ENCODE assay signal across 21 cellular contexts in the genomic region with DNA sequence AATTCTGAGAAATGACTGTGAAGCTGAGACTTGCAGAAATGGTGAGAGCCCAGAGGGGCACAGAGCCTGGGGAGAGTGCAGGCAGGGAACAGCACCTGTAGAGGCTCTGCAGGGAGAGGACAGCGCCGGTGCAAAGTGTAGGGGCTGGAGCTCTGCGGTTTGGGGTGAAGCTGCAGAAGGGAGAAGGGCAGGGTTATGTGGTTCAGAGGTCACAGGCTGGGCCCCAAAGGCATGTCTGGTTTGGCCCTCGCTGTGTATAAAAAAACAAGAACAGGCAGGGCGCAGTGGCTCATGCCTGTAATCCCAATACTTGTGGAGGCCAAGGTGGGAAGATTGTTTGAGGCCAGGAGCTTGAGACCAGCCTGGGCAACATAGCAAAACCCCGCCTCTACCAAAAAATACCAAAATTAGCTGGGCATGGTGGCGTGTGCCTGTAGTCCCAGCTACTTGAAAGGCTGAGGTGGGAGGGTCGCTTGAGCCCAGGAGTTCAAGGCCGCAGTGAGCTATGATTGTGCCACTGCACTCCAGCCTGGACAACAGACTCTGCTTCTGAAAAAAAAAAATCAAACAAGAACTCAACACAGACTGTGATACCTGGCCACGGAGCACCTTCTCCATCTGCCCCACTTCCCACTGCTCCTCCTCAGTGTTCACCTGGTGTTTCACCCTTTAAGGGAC. TPM values are rescaled to one million over a fixed set of nuclear protein-coding genes. Genes with fewer than 3 reads are reported as not detected.
DNase-seq lines count a peak whose midpoint lies in the region; ATAC-seq, FAIRE-seq and TF ChIP-seq lines count a peak whose summit lies in the region.
"Had no signal": no experiment of that assay in that cellular context is flagged by ENCODE, and none has a peak within 500 bp of the region (broad histone marks: within the 10 kb centered on the region; RNA-seq: fewer than 3 reads in every experiment).

No MANE protein-coding gene starts in this region.

- in situ Hi-C loops in HepG2 (cut with HindIII; ENCODE audit: extremely low pct_ligation_motif_present, low pct_unique_long_range_greater_than_20kb), result no loop called here

- H3K36me3 ChIP-seq in HepG2 (replicated peaks in 1 of 2; ENCODE audit: control insufficient read depth in 1 of 2, insufficient read depth in 2 of 2, low read length in 2 of 2) (no peaks in the 10 kb centered on the region), right lobe of liver (no peaks in the 10 kb centered on the region), hepatocyte (replicated peaks; ENCODE audit: insufficient read depth, low read depth) (no peaks in the 10 kb centered on the region)
- H3K36me3 ChIP-seq: BLaER1 had no signal

- POLR2A ChIA-PET in HepG2 (lab: Yijun Ruan, JAX), result interaction anchor here (0.8 to 2.7 kb wide), 10 partner anchors 9 to 203 kb away, joined by 3 to 18 read pairs (median 6); partner anchors contain the start of gene PEF1

- peak; percentile 73 for DNase-seq in HepG2 (ENCODE audit: low spot score)
- no peak for DNase-seq in right lobe of liver
- DNase-seq in RPMI8226, result peak; percentile 83
- peak; percentile 33 for DNase-seq in left lobe of liver (ENCODE audit: low spot score)
- DNase-seq in NAMALWA (ENCODE audit: low spot score), result no peak
- DNase-seq in hepatocyte (ENCODE audit: low spot score), result no peak
- DNase-seq in activated CD4-positive, alpha-beta T cell treated with anti-CD3 and anti-CD28 coated beads for 4 hours, result no peak
- no peak for DNase-seq in GM19238 (ENCODE audit: insufficient read length, low spot score)
- DNase-seq: CD8-positive, alpha-beta T cell; DND-41; GDM1; H7; NCI-H1105; NCI-H1694; NCI-H226; SHP77 treated with DMSO at 0.1 percent for 48 hours had no signal

- peak overlapping the region; percentile 78 for H3K27ac ChIP-seq in HepG2 (ENCODE audit: extremely low read length, insufficient read depth, low read length)
- H3K27ac ChIP-seq in right lobe of liver, result no peak overlapping the region
- no peak overlapping the region for H3K27ac ChIP-seq in hepatocyte
- H3K27ac ChIP-seq: BLaER1 had no signal

- H2AFZ ChIP-seq in HepG2 (ENCODE audit: low read length), result no peak overlapping the region
- no peak overlapping the region for H2AFZ ChIP-seq in hepatocyte

- H3K79me2 ChIP-seq in HepG2 (ENCODE audit: insufficient read depth, low read length), result no peaks in the 10 kb centered on the region
- no peaks in the 10 kb centered on the region for H3K79me2 ChIP-seq in hepatocyte

- FAIRE-seq in HepG2 (lab: Jason Lieb, UNC), result peak; percentile 72
- FAIRE-seq: D721Med, GM12891 had no signal

- H3K4me1 ChIP-seq in HepG2 (ENCODE audit: insufficient read depth, low read length) (peaks cover 88% of the 10 kb centered on the region), right lobe of liver (peaks cover 0 to 22% (median 9%) of the 10 kb centered on the region in 4 donors), hepatocyte (ENCODE audit: insufficient read depth) (peaks cover 16% of the 10 kb centered on the region)

- H3K9me3 ChIP-seq in HepG2 (ENCODE audit: low read length) (0 out of 2 replicates have a peak, but pooled peaks cover 5% of the 10 kb centered on the region), right lobe of liver (no peaks in the 10 kb centered on the region), hepatocyte (ENCODE audit: low read depth) (no peaks in the 10 kb centered on the region)

- no peaks in the 10 kb centered on the region for H3K9me2 ChIP-seq in hepatocyte (replicated peaks; ENCODE audit: insufficient read depth)

- CTCF ChIA-PET in HepG2 (lab: Yijun Ruan, JAX; ENCODE audit: low intra/inter-chr PET ratio, low total read pairs), result no interaction called here

- peak overlapping the region; percentile 33 for H3K9ac ChIP-seq in HepG2 (ENCODE audit: insufficient read depth, low read depth, low read length)
- H3K9ac ChIP-seq: BLaER1 had no signal

- TF ChIP-seq EP300 in HepG2 (IDR thresholded peaks at IDR 0.05; ENCODE audit: low read depth in 2 of 2, low read length in 2 of 2) (peak in 1 of 2 experiments; percentile 46; a peak in 3 of 4 replicates), HepG2 (CRISPR knock-in tag; IDR thresholded peaks at IDR 0.05; ENCODE audit: borderline replicate concordance) (no peak)

- TF ChIP-seq POLR2A in HepG2 (IDR thresholded peaks at IDR 0.05; ENCODE audit: insufficient read depth in 1 of 2, low read depth in 2 of 2, low read length in 2 of 2), result no peak; a peak in 1 of 4 replicates
- no peak for TF ChIP-seq POLR2A in right lobe of liver (IDR thresholded peaks at IDR 0.05)

- H3K4me2 ChIP-seq in HepG2 (ENCODE audit: low read depth, low read length) (peak overlapping the region; percentile 63), hepatocyte (no peak overlapping the region)
- H3K4me2 ChIP-seq: BLaER1 had no signal

- ATAC-seq in HepG2 (peak; percentile 62), right lobe of liver (no peak), left lobe of liver (no peak)
- ATAC-seq: CD8-positive, alpha-beta T cell; SK-N-SH treated with all-trans-retinoic acid at 6 μM for 48 hours had no signal

- intact Hi-C loops in HepG2 (cut with micrococcal nuclease; ENCODE audit: unreplicated experiment), result loop anchor here (10.0 kb wide), 1 partner anchor 63 kb away; no protein-coding TSS in a partner anchor
- intact Hi-C loops in right lobe of liver (cut with DNase I), result no loop called here

- no TSS peak for BruUV-seq in HepG2 (replicated peaks; lab: Mats Ljungman, UMichigan)

- H4K20me1 ChIP-seq in HepG2 (ENCODE audit: insufficient read depth, low read length) (no peaks in the 10 kb centered on the region), hepatocyte (ENCODE audit: insufficient read depth, poor library complexity, severe bottlenecking) (no peaks in the 10 kb centered on the region)
- H4K20me1 ChIP-seq: BLaER1 had no signal

- peak; percentile 28; the same call in 1 of the 2 replicates for TF ChIP-seq RAD21 in HepG2 (CRISPR knock-in tag; IDR thresholded peaks at IDR 0.05)

- H3K4me3 ChIP-seq in HepG2 (replicated peaks in 1 of 3; ENCODE audit: insufficient read depth in 1 of 3, low read depth in 2 of 3, low read length in 3 of 3), result peak overlapping the region in 1 of 3 experiments; percentile 35; a peak in 2 of 6 replicates
- no peak overlapping the region for H3K4me3 ChIP-seq in right lobe of liver
- no peak overlapping the region for H3K4me3 ChIP-seq in hepatocyte
- H3K4me3 ChIP-seq: BLaER1 had no signal

- no peak; the same call in 1 of the 2 replicates for TF ChIP-seq CTCF in HepG2 (CRISPR knock-in tag; IDR thresholded peaks at IDR 0.05)
- TF ChIP-seq CTCF in right lobe of liver (IDR thresholded peaks at IDR 0.05), result no peak
- TF ChIP-seq CTCF in hepatocyte (IDR thresholded peaks at IDR 0.05; ENCODE audit: poor library complexity), result no peak

- H3K27me3 ChIP-seq in HepG2 (ENCODE audit: control insufficient read depth in 1 of 2, insufficient read depth in 2 of 2, low read length in 2 of 2), result no peaks in the 10 kb centered on the region
- H3K27me3 ChIP-seq in right lobe of liver, result no peaks in the 10 kb centered on the region
- no peaks in the 10 kb centered on the region for H3K27me3 ChIP-seq in hepatocyte
- H3K27me3 ChIP-seq: BLaER1 had no signal

- WGBS in HepG2 (ENCODE audit: low lambda C conversion rate), result 0% methylated on average over 9 of the region's 10 CpGs
- WGBS in right lobe of liver (ENCODE audit: insufficient coverage, low coverage, low lambda C conversion rate, missing lambda C conversion rate), result 88% methylated on average over 3 of the region's 10 CpGs
- 86% methylated on average over 10 of the region's 10 CpGs for WGBS in hepatocyte (ENCODE audit: low lambda C conversion rate, missing lambda C conversion rate)

TF ChIP-seq in HepG2, 621 proteins besides CTCF, POLR2A, EP300 and RAD21 (continues in another document):
- TF ChIP-seq ZNF263 (CRISPR knock-in tag; IDR thresholded peaks at IDR 0.05) (peak; percentile 90), ZNF768 (CRISPR knock-in tag; IDR thresholded peaks at IDR 0.05) (peak; percentile 88), NCOR1 (IDR thresholded peaks at IDR 0.05; ENCODE audit: borderline replicate concordance, low read length) (peak; percentile 41; the same call in 1 of the 2 replicates), ZEB1 (IDR thresholded peaks at IDR 0.05; ENCODE audit: insufficient replicate concordance, low read depth) (peak; percentile 13)

RNA-seq across cellular contexts. Expression of gene SERINC2, which starts 29.1 kb away (rescaled TPM):
- total RNA-seq in HepG2 (2016; rRNA removed; fragmentation: Illumina TruSeq; extraction: Trizol) (3.0 and 4.8 TPM in 2 replicates), right lobe of liver (100 to 1,000 TPM in 3 of 6 experiments, 10 to 100 TPM in 3; 59.7 to 117 (median 86.9) TPM), left lobe of liver (69.1 TPM), hepatocyte (53.6 and 70.2 TPM in 2 replicates)
- 9.1 and 12.6 TPM in 2 replicates for total RNA-seq in HepG2 (2016; cell fraction: cytosol; rRNA removed; fragmentation: Illumina TruSeq; extraction: Trizol; ENCODE audit: low read depth)
- 2.2 and 4.5 TPM in 2 replicates for total RNA-seq in HepG2 (2016; cell fraction: insoluble cytoplasmic fraction; rRNA removed; fragmentation: Illumina TruSeq; extraction: Trizol)
- 12.8 and 17.7 TPM in 2 replicates for total RNA-seq in HepG2 (2016; cell fraction: membrane; rRNA removed; fragmentation: Illumina TruSeq; extraction: Trizol)
- 4.1 and 4.4 TPM in 2 replicates for total RNA-seq in HepG2 (2016; cell fraction: nucleus; rRNA removed; fragmentation: Illumina TruSeq; extraction: Trizol)
- polyA plus RNA-seq in HepG2 (2011; rRNA removed) (126 and 165 TPM in 2 replicates), hepatocyte (154 and 164 TPM in 2 replicates)
- 143 and 167 TPM in 2 replicates for polyA plus RNA-seq in HepG2 (2011; cell fraction: cytosol; rRNA removed)
- 209 and 229 TPM in 2 replicates for polyA plus RNA-seq in HepG2 (2011; cell fraction: nucleus; rRNA removed)
- 90.5 and 102 TPM in 2 replicates for polyA plus RNA-seq in HepG2 (2012)
- polyA plus RNA-seq in HepG2 (2016; cell fraction: cytosol; fragmentation: Illumina TruSeq; extraction: Trizol; ENCODE audit: low read depth), result 28.9 and 29.6 TPM in 2 replicates
- 6.0 and 7.0 TPM in 2 replicates for polyA plus RNA-seq in HepG2 (2016; cell fraction: insoluble cytoplasmic fraction; fragmentation: Illumina TruSeq; extraction: Trizol; ENCODE audit: low read depth)
- polyA plus RNA-seq in HepG2 (2016; cell fraction: membrane; fragmentation: Illumina TruSeq; extraction: Trizol; ENCODE audit: low read depth), result 31.1 and 34.7 TPM in 2 replicates
- polyA plus RNA-seq in HepG2 (2016; cell fraction: nucleus; fragmentation: Illumina TruSeq; extraction: Trizol; ENCODE audit: insufficient read depth, low read depth), result 13.8 and 14.5 TPM in 2 replicates
- polyA minus RNA-seq in HepG2 (2011; rRNA and poly(A)+ RNA removed; ENCODE audit: low replicate concordance), result 18.6 and 182 TPM in 2 replicates
- 50.9 and 52.1 TPM in 2 replicates for polyA minus RNA-seq in HepG2 (2011; cell fraction: cytosol; rRNA and poly(A)+ RNA removed)
- polyA minus RNA-seq in HepG2 (2011; cell fraction: nucleus; rRNA and poly(A)+ RNA removed), result 32.4 and 36.7 TPM in 2 replicates
- total RNA-seq: CD8-positive, alpha-beta T cell had no signal
- polyA plus RNA-seq: IgD-negative memory B cell had no signal

Comparison
In these comparisons a context has a peak if more than half of its experiments do, and no peak if none do; other contexts are left out.
1. DNase-seq: peak in HepG2 (single experiment), RPMI8226 (single experiment) and left lobe of liver (single experiment); none in right lobe of liver (0 of 3), NAMALWA (single experiment), hepatocyte (single experiment), activated CD4-positive, alpha-beta T cell treated with anti-CD3 and anti-CD28 coated beads for 4 hours (0 of 2) and GM19238 (single experiment).